ENCODE assay signal across 14 cellular contexts in genomic region chr4:48296330-48296729, GRCh38. TPM values are rescaled to one million over a fixed set of nuclear protein-coding genes. Genes with fewer than 3 reads are reported as not detected.
DNase-seq lines count a peak whose midpoint lies in the region; ATAC-seq and TF ChIP-seq lines count a peak whose summit lies in the region.
"Had no signal": no experiment of that assay in that cellular context is flagged by ENCODE, and none has a peak within 500 bp of the region (broad histone marks: within the 10 kb centered on the region; RNA-seq: fewer than 3 reads in every experiment).

No MANE protein-coding gene starts in this region.

- no peak overlapping the region for H3K56ac ChIP-seq in H9 (ENCODE audit: insufficient read length, low read depth, low read length)

- no peak overlapping the region for H2AK5ac ChIP-seq in H9 (ENCODE audit: insufficient read length, low read length)

- no peaks in the 10 kb centered on the region for H3K23me2 ChIP-seq in H9 (ENCODE audit: insufficient read length, low read depth, low read length, poor library complexity, severe bottlenecking)

- DNase-seq in GM12864 (ENCODE audit: low read depth) (peak; percentile 24), T-cell (peak in 6 of 34 experiments; percentile 1 to 8 (median 6)), H9 (no peak), islet precursor cell (no peak), HPDE6-E6E7 (ENCODE audit: extremely low spot score) (no peak), SKM-1 (lab: John Stamatoyannopoulos, UW; ENCODE audit: unreplicated experiment) (no peak)
- DNase-seq: activated gamma-delta T cell; right lobe of liver; stimulated activated naive B cell treated with anti-CD40 and anti-IgM and Interleukin-4, amounts not matched to agents 10 μg/mL and 1 μg/mL and 100 μg/mL, for 72 hours had no signal

- H3K18ac ChIP-seq in H9 (ENCODE audit: insufficient read length, low read depth, low read length), result no peak overlapping the region

- H3K27me3 Mint-ChIP-seq in T-cell (peaks cover 4 to 6% of the 10 kb centered on the region in 2 donors), H9 (ENCODE audit: low read depth) (no peaks in the 10 kb centered on the region; the same call in 1 of the 2 replicates)
- H3K27me3 Mint-ChIP-seq: stimulated activated naive B cell treated with anti-CD40 and anti-IgM and Interleukin-4, amounts not matched to agents 10 μg/mL and 1 μg/mL and 100 μg/mL, for 72 hours had no signal

- CTCF ChIA-PET in T-cell (lab: Charles Lee), result no interaction called here

- H2BK12ac ChIP-seq in H9 (ENCODE audit: insufficient read length, low read depth, low read length), result no peak overlapping the region

- peaks cover 4 to 13% (median 6%) of the 10 kb centered on the region in 3 donors for H3K4me1 Mint-ChIP-seq in T-cell
- H3K4me1 Mint-ChIP-seq in H9, result no peaks in the 10 kb centered on the region

- no peaks in the 10 kb centered on the region for H3K9me3 Mint-ChIP-seq in T-cell
- H3K9me3 Mint-ChIP-seq in H9, result peaks cover 16 to 18% of the 10 kb centered on the region in 2 experiments
- H3K9me3 Mint-ChIP-seq: stimulated activated naive B cell treated with anti-CD40 and anti-IgM and Interleukin-4, amounts not matched to agents 10 μg/mL and 1 μg/mL and 100 μg/mL, for 72 hours had no signal

- H4K5ac ChIP-seq in H9 (ENCODE audit: insufficient read length, low read depth, low read length), result no peak overlapping the region

- no peak overlapping the region for H3K9ac ChIP-seq in H9 (ENCODE audit: extremely low read depth, insufficient read length, low read length)
- H3K9ac ChIP-seq: BLaER1 treated with 17β-estradiol and CSF1 and Interleukin-3, amounts not matched to agents 10 nM and 100 nM had no signal

- no peak overlapping the region for H2BK15ac ChIP-seq in H9 (ENCODE audit: low read depth, low read length)

- no peak overlapping the region for H3K27ac ChIP-seq in H9 (ENCODE audit: insufficient read length, low read depth, low read length)
- H3K27ac ChIP-seq: BLaER1 treated with 17β-estradiol and CSF1 and Interleukin-3, amounts not matched to agents 10 nM and 100 nM; epithelial cell of prostate; right lobe of liver; SK-N-MC had no signal

- no peaks in the 10 kb centered on the region for H4K20me1 ChIP-seq in H9 (ENCODE audit: control insufficient read depth, insufficient read depth, insufficient read length)
- H4K20me1 ChIP-seq: BLaER1 treated with 17β-estradiol and CSF1 and Interleukin-3, amounts not matched to agents 10 nM and 100 nM had no signal

- no peak overlapping the region for H3K4ac ChIP-seq in H9 (ENCODE audit: low read depth, low read length)

- H3K27ac Mint-ChIP-seq in T-cell, result peak overlapping the region in 1 of 2 donors; percentile 37
- H3K27ac Mint-ChIP-seq in H9, result no peak overlapping the region
- H3K27ac Mint-ChIP-seq: stimulated activated naive B cell treated with anti-CD40 and anti-IgM and Interleukin-4, amounts not matched to agents 10 μg/mL and 1 μg/mL and 100 μg/mL, for 72 hours had no signal

- WGBS in H9 (ENCODE audit: extremely low coverage, insufficient read length, low lambda C conversion rate), result no CpG with 5 or more reads among the region's 5 CpGs

- H3K4me2 ChIP-seq in H9 (ENCODE audit: insufficient read depth, insufficient read length, low read length), result no peak overlapping the region
- H3K4me2 ChIP-seq: BLaER1 treated with 17β-estradiol and CSF1 and Interleukin-3, amounts not matched to agents 10 nM and 100 nM had no signal

- POLR2A ChIA-PET in T-cell (lab: Charles Lee), result no interaction called here

- H3K36me3 Mint-ChIP-seq in T-cell, result no peaks in the 10 kb centered on the region
- peaks cover 3 to 17% (median 6%) of the 10 kb centered on the region in 3 experiments; a peak in 5 of 7 replicates for H3K36me3 Mint-ChIP-seq in H9 (ENCODE audit: insufficient read depth in 1 of 3, low read depth in 3 of 3)

- H3T11ph ChIP-seq in H9 (ENCODE audit: low read length), result no peak overlapping the region

- ATAC-seq in GM19372 (IDR thresholded peaks at IDR 0.05; ENCODE audit: low read depth, unreplicated experiment) (peak; percentile 80), HG02938 (IDR thresholded peaks at IDR 0.05; ENCODE audit: unreplicated experiment) (peak; percentile 92), T-cell (replicated peaks in 1 of 4) (peak in 2 of 4 experiments; percentile 39 to 40)
- ATAC-seq: right lobe of liver had no signal

- no peak overlapping the region for H2BK5ac ChIP-seq in H9 (ENCODE audit: insufficient read length, low read length)

- no peak overlapping the region for H3K14ac ChIP-seq in H9 (ENCODE audit: insufficient read depth, low read length)

- H3K79me2 ChIP-seq in H9 (ENCODE audit: insufficient read depth, low read length), result no peaks in the 10 kb centered on the region

- H3K23ac ChIP-seq in H9 (ENCODE audit: insufficient read length, low read depth, low read length), result no peak overlapping the region

- H2AFZ ChIP-seq in H9 (ENCODE audit: low read length), result no peak overlapping the region

- H3K4me3 Mint-ChIP-seq in T-cell (peak overlapping the region; percentile 17 to 34 (median 28)), H9 (no peak overlapping the region)
- H3K4me3 Mint-ChIP-seq: stimulated activated naive B cell treated with anti-CD40 and anti-IgM and Interleukin-4, amounts not matched to agents 10 μg/mL and 1 μg/mL and 100 μg/mL, for 72 hours had no signal

- no peak overlapping the region for H4K8ac ChIP-seq in H9 (replicated peaks; ENCODE audit: insufficient read length, low read depth, low read length)

- no peak overlapping the region for H2BK20ac ChIP-seq in H9 (ENCODE audit: low read depth, low read length, poor library complexity, severe bottlenecking)

- no peaks in the 10 kb centered on the region for H3K27me3 ChIP-seq in H9 (ENCODE audit: insufficient read depth, low read length)
- H3K27me3 ChIP-seq: BLaER1 treated with 17β-estradiol and CSF1 and Interleukin-3, amounts not matched to agents 10 nM and 100 nM; right lobe of liver had no signal

- H2BK120ac ChIP-seq in H9 (ENCODE audit: low read depth, low read length, poor library complexity, severe bottlenecking), result no peak overlapping the region

- no peak overlapping the region for H3K4me3 ChIP-seq in GM12864 (ENCODE audit: low read depth, low read length)
- H3K4me3 ChIP-seq: BLaER1 treated with 17β-estradiol and CSF1 and Interleukin-3, amounts not matched to agents 10 nM and 100 nM; right lobe of liver; SK-N-MC had no signal

- no peaks in the 10 kb centered on the region for H3K4me1 ChIP-seq in H9 (ENCODE audit: insufficient read depth, low read length)
- H3K4me1 ChIP-seq: BLaER1 treated with 17β-estradiol and CSF1 and Interleukin-3, amounts not matched to agents 10 nM and 100 nM; right lobe of liver had no signal

- no peak overlapping the region for H4K91ac ChIP-seq in H9 (ENCODE audit: insufficient read length, low read depth, low read length)

- TF ChIP-seq CTCF in GM12864 (IDR thresholded peaks at IDR 0.05; ENCODE audit: low read depth, low read length, missing control alignments) (no peak), H9 (conservative IDR thresholded peaks at IDR 0.05) (no peak)

- no peaks in the 10 kb centered on the region for H3K9me3 ChIP-seq in H9 (ENCODE audit: control insufficient read depth, low read depth, low read length)
- H3K9me3 ChIP-seq: right lobe of liver had no signal

- H3K79me1 ChIP-seq in H9 (ENCODE audit: insufficient read depth, low read depth, low read length, poor library complexity, severe bottlenecking), result no peaks in the 10 kb centered on the region

RNA-seq across cellular contexts. Expression of gene TEC, which starts 26.7 kb away (rescaled TPM):
- 1 to 10 TPM; 1.7 to 5.4 (median 2.5) TPM for total RNA-seq in T-cell
- total RNA-seq in H9 (2021), result 1.7 and 1.8 TPM in 2 replicates

RNA-seq across cellular contexts. Expression of gene SLAIN2, which starts 45.0 kb away (rescaled TPM):
- total RNA-seq in T-cell (10 to 100 TPM; 61.5 to 75.2 (median 70.5) TPM), H9 (2021) (30.8 and 32.0 TPM in 2 replicates)

Comparison
In these comparisons a context has a peak if more than half of its experiments do, and no peak if none do; other contexts are left out.
1. H3K4me3 Mint-ChIP-seq: peak in T-cell (3 of 3); none in H9 (0 of 2).